ENCODE assay signal across 21 cellular contexts in genomic region chr2:190545082-190545481, GRCh38. TPM values are rescaled to one million over a fixed set of nuclear protein-coding genes. Genes with fewer than 3 reads are reported as not detected.
DNase-seq lines count a peak whose midpoint lies in the region; ATAC-seq and TF ChIP-seq lines count a peak whose summit lies in the region.
"Had no signal": no experiment of that assay in that cellular context is flagged by ENCODE, and none has a peak within 500 bp of the region (broad histone marks: within the 10 kb centered on the region; RNA-seq: fewer than 3 reads in every experiment).

No MANE protein-coding gene starts in this region.

- H3K27ac ChIP-seq in heart left ventricle: peak overlapping the region in 9 of 12 donors; percentile 10 to 50 (median 36)
- H3K27ac ChIP-seq in coronary artery: peak overlapping the region; percentile 13 to 73
- H3K27ac ChIP-seq in transverse colon: peak overlapping the region in 3 of 4 donors; percentile 16 to 34 (median 19)
- H3K27ac ChIP-seq: C4-2B, pancreas, spleen had no signal

- TF ChIP-seq EP300 in transverse colon (IDR thresholded peaks at IDR 0.05; ENCODE audit: low read depth): no peak

- H3K9me3 ChIP-seq in heart left ventricle: peaks cover 0 to 32% (median 22%) of the 10 kb centered on the region in 12 donors
- peaks cover 9 to 16% of the 10 kb centered on the region in 2 donors for H3K9me3 ChIP-seq in transverse colon
- H3K9me3 ChIP-seq: pancreas had no signal

- TF ChIP-seq POLR2A in heart left ventricle (IDR thresholded peaks at IDR 0.05) (no peak), transverse colon (IDR thresholded peaks at IDR 0.05) (no peak)

- no peaks in the 10 kb centered on the region for H3K27me3 ChIP-seq in heart left ventricle
- H3K27me3 ChIP-seq in transverse colon: no peaks in the 10 kb centered on the region
- H3K27me3 ChIP-seq: pancreas, spleen, tibial nerve had no signal

- 65 to 72% (median 69%) methylated on average over 3 of the region's 3 CpGs for WGBS in heart left ventricle, 4 donors
- 64 to 68% methylated on average over 3 of the region's 3 CpGs for WGBS in transverse colon (ENCODE audit: low coverage in 1 of 2), 2 donors

- ATAC-seq in heart left ventricle (no peak), HG02840 (IDR thresholded peaks at IDR 0.05; ENCODE audit: low FRiP score, unreplicated experiment) (no peak), HG03159 (IDR thresholded peaks at IDR 0.05; ENCODE audit: unreplicated experiment) (no peak)
- ATAC-seq: pancreas, WTC11 had no signal

- H3K4me3 ChIP-seq in heart left ventricle (peak overlapping the region in 9 of 12 donors; percentile 11 to 46 (median 19)), coronary artery (peak overlapping the region; percentile 53), transverse colon (peak overlapping the region in 2 of 4 donors; percentile 6 to 17)
- H3K4me3 ChIP-seq: pancreas, spleen had no signal

- H3K4me1 ChIP-seq in heart left ventricle: no peaks in the 10 kb centered on the region
- peaks cover 0 to 8% (median 0%) of the 10 kb centered on the region in 4 donors for H3K4me1 ChIP-seq in transverse colon
- H3K4me1 ChIP-seq: pancreas, spleen had no signal

- in situ Hi-C loops in transverse colon (cut with MboI; ENCODE audit: low pct_ligation_motif_present in 1 of 4, low pct_unique_long_range_greater_than_20kb in 1 of 4, low sequenced_read_pairs in 3 of 4): loop anchor here in 1 of 4 donors (25.0 kb wide), 1 partner anchor 92 kb away; the partner anchor contains the start of gene NAB1

- intact Hi-C loops in heart left ventricle (cut with DNase I) (no loop called here), cardiac septum (cut with DNase I) (no loop called here), transverse colon (cut with DNase I; ENCODE audit: low total_unique reads) (no loop called here)

- H3K36me3 ChIP-seq in heart left ventricle (no peaks in the 10 kb centered on the region), transverse colon (no peaks in the 10 kb centered on the region)
- H3K36me3 ChIP-seq: pancreas, spleen had no signal

- no peak for TF ChIP-seq CTCF in heart left ventricle (IDR thresholded peaks at IDR 0.05)
- no peak for TF ChIP-seq CTCF in coronary artery (IDR thresholded peaks at IDR 0.05)
- TF ChIP-seq CTCF in transverse colon (IDR thresholded peaks at IDR 0.05): no peak

- DNase-seq in heart left ventricle: no peak
- no peak for DNase-seq in cardiac septum (ENCODE audit: low spot score)
- DNase-seq in coronary artery (ENCODE audit: low spot score): no peak
- peak; percentile 11 for DNase-seq in myocyte (ENCODE audit: low read depth)
- DNase-seq in transverse colon: no peak
- no peak for DNase-seq in NCI-H774 (lab: John Stamatoyannopoulos, UW)
- DNase-seq: activated CD4-positive, alpha-beta memory T cell treated with anti-CD3 and anti-CD28 coated beads for 36 hours; activated T-cell treated with anti-CD3 and anti-CD28 coated beads, Interleukin-2, amount 50 U/mL, for 1 hour; effector memory CD4-positive, alpha-beta T cell; GF-D8; NCI-H2107; NCI-H524 treated with DMSO at 0.1 percent for 48 hours; pancreas; SHP77 treated with DMSO at 0.1 percent for 48 hours; spleen; T-helper 2 cell had no signal

RNA-seq across cellular contexts. Expression of gene NEMP2, which starts 10.6 kb away (rescaled TPM):
- total RNA-seq in heart left ventricle: 1 to 10 TPM in 8 of 9 donors, under 1 TPM in 1; 0.63 to 4.6 (median 2.4) TPM
- polyA plus RNA-seq in heart left ventricle: under 1 TPM; 0.42 to 0.73 TPM
- total RNA-seq in cardiac septum: 3.6 TPM
- total RNA-seq in myocyte: 2.0 and 4.7 TPM in 2 replicates
- 3.6 TPM for polyA plus RNA-seq in myocyte (2012)
- 1 to 10 TPM in 2 of 4 donors, under 1 TPM in 1, not detected in 1; 0.20 to 2.4 (median 1.6) TPM for total RNA-seq in transverse colon
